Comparison of ENCODE assay signal across 8 cellular contexts in genomic region chr13:29472317-29472961, GRCh38.
DNase-seq lines count a peak whose midpoint lies in the region; ATAC-seq and TF ChIP-seq lines count a peak whose summit lies in the region.

No MANE protein-coding gene starts in this region.

- H3K27ac ChIP-seq in right atrium auricular region = no peak overlapping the region

- peak; percentile 65 for ATAC-seq in HG02588 (IDR thresholded peaks at IDR 0.05; ENCODE audit: unreplicated experiment)

- H3K9me3 ChIP-seq in right atrium auricular region = no peaks in the 10 kb centered on the region

- H3K4me3 ChIP-seq in right atrium auricular region = no peak overlapping the region

- peak; percentile 79 for DNase-seq in DMS53 (lab: John Stamatoyannopoulos, UW)
- DNase-seq in OCI-M1 (lab: John Stamatoyannopoulos, UW) = peak; percentile 73
- peak; percentile 82 for DNase-seq in activated effector memory CD4-positive, alpha-beta T cell treated with anti-CD3 and anti-CD28 coated beads, Interleukin-2, amount 50 U/mL, for 16 hours
- peak; percentile 52 for DNase-seq in right atrium auricular region (ENCODE audit: low spot score)
- DNase-seq in stimulated activated CD4-positive, alpha-beta T cell treated with anti-CD3 and anti-CD28 coated beads, Interleukin-1b, Interleukin-23, amount 100 ng/mL, for 48 hours = peak; percentile 45
- no peak for DNase-seq in pons (ENCODE audit: low spot score)
- no peak for DNase-seq in NCI-H345 (lab: John Stamatoyannopoulos, UW)

- no peaks in the 10 kb centered on the region for H3K4me1 ChIP-seq in right atrium auricular region

- H3K36me3 ChIP-seq in right atrium auricular region = no peaks in the 10 kb centered on the region

- TF ChIP-seq CTCF in right atrium auricular region (IDR thresholded peaks at IDR 0.05) = peak; percentile 72 to 77

- no peaks in the 10 kb centered on the region for H3K27me3 ChIP-seq in right atrium auricular region

Comparison
In these comparisons a context has a peak if more than half of its experiments do, and no peak if none do; other contexts are left out.
1. DNase-seq: peak in DMS53 (single experiment), OCI-M1 (single experiment), activated effector memory CD4-positive, alpha-beta T cell treated with anti-CD3 and anti-CD28 coated beads, Interleukin-2, amount 50 U/mL, for 16 hours (single experiment), right atrium auricular region (single experiment) and stimulated activated CD4-positive, alpha-beta T cell treated with anti-CD3 and anti-CD28 coated beads, Interleukin-1b, Interleukin-23, amount 100 ng/mL, for 48 hours (single experiment); none in pons (single experiment) and NCI-H345 (single experiment).